In the genomic region with DNA sequence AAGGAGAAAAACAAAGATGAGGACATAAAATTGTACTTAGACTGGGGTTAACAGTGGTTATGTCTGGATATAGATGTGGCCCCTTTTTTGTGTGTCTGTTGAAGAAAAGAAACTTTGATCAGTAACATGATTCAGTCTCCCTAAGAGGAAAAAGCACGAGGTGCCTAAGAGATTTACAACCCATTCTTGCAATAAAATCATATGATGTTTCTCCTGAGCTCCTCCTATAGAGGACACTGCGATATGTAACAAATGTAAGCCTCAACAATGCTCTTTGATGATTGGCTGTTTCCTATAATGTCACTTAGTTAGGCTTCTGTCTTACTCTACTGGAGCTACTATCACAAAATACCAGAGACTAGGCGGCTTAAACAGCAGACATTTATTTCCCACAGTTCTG, we compare ENCODE assay signal across 31 cellular contexts.
"Had no signal": no experiment of that assay in that cellular context is flagged by ENCODE, and none has a peak within 500 bp of the region (broad histone marks: within the 10 kb centered on the region; RNA-seq: fewer than 3 reads in every experiment).

No MANE protein-coding gene starts in this region.

- H3K36me3 Mint-ChIP-seq: natural killer cell; neural progenitor cell; stimulated activated memory B cell treated with anti-CD40 and anti-IgM and Interleukin-4, amounts not matched to agents 10 μg/mL and 1 μg/mL and 100 μg/mL, for 72 hours; type B pancreatic cell had no signal

- H3K79me2 ChIP-seq: parathyroid adenoma had no signal

- H3K27ac ChIP-seq: neural progenitor cell, ovary, parathyroid adenoma, psoas muscle, right lobe of liver, sigmoid colon, spleen, suprapubic skin, testis, tibial artery, transverse colon, upper lobe of right lung, uterus had no signal

- H3K4me1 Mint-ChIP-seq: natural killer cell; stimulated activated memory B cell treated with anti-CD40 and anti-IgM and Interleukin-4, amounts not matched to agents 10 μg/mL and 1 μg/mL and 100 μg/mL, for 72 hours; stimulated activated naive CD8-positive, alpha-beta T cell treated with anti-CD3 and anti-CD28 coated beads, Interleukin-15, amount 100 ng/mL, for 72 hours had no signal

- H3K9ac ChIP-seq: neural progenitor cell, parathyroid adenoma had no signal

- H3K27me3 ChIP-seq: neural progenitor cell, ovary, right lobe of liver, spleen, suprapubic skin, testis, transverse colon, upper lobe of right lung, uterus had no signal

- FAIRE-seq: small intestine had no signal

- H3K9me3 Mint-ChIP-seq: natural killer cell; neural progenitor cell; stimulated activated memory B cell treated with anti-CD40 and anti-IgM and Interleukin-4, amounts not matched to agents 10 μg/mL and 1 μg/mL and 100 μg/mL, for 72 hours; stimulated activated naive CD8-positive, alpha-beta T cell treated with anti-CD3 and anti-CD28 coated beads, Interleukin-15, amount 100 ng/mL, for 72 hours; type B pancreatic cell had no signal

- H3K4me3 Mint-ChIP-seq: natural killer cell; nephron; neural progenitor cell; stimulated activated memory B cell treated with anti-CD40 and anti-IgM and Interleukin-4, amounts not matched to agents 10 μg/mL and 1 μg/mL and 100 μg/mL, for 72 hours; stimulated activated naive CD8-positive, alpha-beta T cell treated with anti-CD3 and anti-CD28 coated beads, Interleukin-15, amount 100 ng/mL, for 72 hours; type B pancreatic cell had no signal

- DNase-seq: natural killer cell; occipital lobe; ovary; posterior cingulate gyrus; psoas muscle; right cardiac atrium; right lobe of liver; sigmoid colon; small intestine; stimulated activated CD4-positive, alpha-beta T cell treated with anti-CD3 and anti-CD28 coated beads, Interleukin-12 subunit alpha, Interleukin-12 subunit beta, amount 100 ng/mL, for 4 hours; stimulated activated CD4-positive, alpha-beta T cell treated with anti-CD3 and anti-CD28 coated beads, Interleukin-1b, Interleukin-23, amount 100 ng/mL, for 48 hours; stimulated activated CD4-positive, alpha-beta T cell treated with anti-CD3 and anti-CD28 coated beads, Interleukin-4, amount 100 ng/mL, for 1 hour; stimulated activated CD4-positive, alpha-beta T cell treated with anti-CD3 and anti-CD28 coated beads, Interleukin-4, amount 100 ng/mL, for 4 hours; stimulated activated CD8-positive, alpha-beta memory T cell treated with anti-CD3 and anti-CD28 coated beads, Interleukin-4, amount 100 ng/mL, for 48 hours; stimulated activated naive CD4-positive, alpha-beta T cell; stimulated activated naive CD8-positive, alpha-beta T cell treated with anti-CD3 and anti-CD28 coated beads, Interleukin-15, amount 100 ng/mL, for 72 hours; stimulated activated naive CD8-positive, alpha-beta T cell treated with anti-CD3 and anti-CD28 coated beads, Interleukin-15, Interleukin-2, amounts not matched to agents 100 U/mL and 50 U/mL, for 24 hours; substantia nigra; testis; tibial artery; transverse colon; upper lobe of right lung; uterus had no signal

- H3K4me3 ChIP-seq: neural progenitor cell, ovary, psoas muscle, right lobe of liver, sigmoid colon, spleen, suprapubic skin, testis, tibial artery, transverse colon, upper lobe of right lung, uterus had no signal

- H3K4me1 ChIP-seq: neural progenitor cell, parathyroid adenoma, psoas muscle, right lobe of liver, testis, tibial artery had no signal

- H3K27ac Mint-ChIP-seq: natural killer cell; nephron; neural progenitor cell; progenitor cell of endocrine pancreas; stimulated activated memory B cell treated with anti-CD40 and anti-IgM and Interleukin-4, amounts not matched to agents 10 μg/mL and 1 μg/mL and 100 μg/mL, for 72 hours; stimulated activated naive CD8-positive, alpha-beta T cell treated with anti-CD3 and anti-CD28 coated beads, Interleukin-15, amount 100 ng/mL, for 72 hours; type B pancreatic cell had no signal

- H2AFZ ChIP-seq: neural progenitor cell, parathyroid adenoma had no signal

- H3K4me2 ChIP-seq: neural progenitor cell had no signal

- H3K9me3 ChIP-seq: ovary, psoas muscle, right lobe of liver, sigmoid colon, spleen, suprapubic skin, testis, tibial artery, transverse colon, upper lobe of right lung, uterus had no signal

- H3K27me3 Mint-ChIP-seq: type B pancreatic cell had no signal

- ATAC-seq: natural killer cell; psoas muscle; right cardiac atrium; right lobe of liver; stimulated activated memory B cell treated with anti-CD40 and anti-IgM and Interleukin-4, amounts not matched to agents 10 μg/mL and 1 μg/mL and 100 μg/mL, for 72 hours; stimulated activated naive CD8-positive, alpha-beta T cell treated with anti-CD3 and anti-CD28 coated beads, Interleukin-15, amount 100 ng/mL, for 72 hours; stimulated activated naive CD8-positive, alpha-beta T cell treated with anti-CD3 and anti-CD28 coated beads, Interleukin-15, Interleukin-2, amounts not matched to agents 100 U/mL and 50 U/mL, for 24 hours; upper lobe of right lung had no signal

- H3K36me3 ChIP-seq: neural progenitor cell, ovary, right lobe of liver, sigmoid colon, spleen, suprapubic skin, tibial artery, transverse colon, upper lobe of right lung, uterus had no signal
